In the genomic region with DNA sequence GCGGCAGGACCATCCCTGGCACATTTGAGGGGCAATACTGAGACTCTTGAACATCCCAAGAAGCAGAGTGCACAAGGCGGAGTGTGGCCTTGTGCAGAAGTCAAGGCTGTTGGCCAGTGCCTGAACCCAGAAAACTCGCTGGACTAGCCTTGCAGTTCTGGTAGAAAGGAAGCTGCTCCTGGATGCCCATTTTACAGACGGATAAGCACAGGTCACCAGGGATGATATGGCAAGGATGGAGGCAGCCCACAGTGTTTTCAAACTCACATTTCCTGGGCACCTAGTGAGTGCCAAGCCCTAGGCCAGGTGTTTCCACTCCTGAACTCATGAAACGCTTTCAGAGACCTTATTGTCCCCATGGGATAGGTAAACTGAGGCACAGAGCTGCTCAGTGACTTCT, we compare ENCODE assay signal across 1 cellular context.
TF ChIP-seq lines count a peak whose summit lies in the region.

No MANE protein-coding gene starts in this region.

TF ChIP-seq in HepG2, 621 proteins besides CTCF, POLR2A, EP300 and RAD21:
- no peak for TF ChIP-seq NFIC (IDR thresholded peaks at IDR 0.05; ENCODE audit: low read length)
- peak; percentile 58 for TF ChIP-seq ZNF629 (CRISPR knock-in tag; conservative IDR thresholded peaks at IDR 0.05)
